In genomic region chr1:45960930-45961715, GRCh38 we compare ENCODE assay signal across 24 cellular contexts.
DNase-seq lines count a peak whose midpoint lies in the region; ATAC-seq and TF ChIP-seq lines count a peak whose summit lies in the region.
"Had no signal": no experiment of that assay in that cellular context is flagged by ENCODE, and none has a peak within 500 bp of the region (broad histone marks: within the 10 kb centered on the region; RNA-seq: fewer than 3 reads in every experiment).

No MANE protein-coding gene starts in this region.

- H3K9me3 ChIP-seq in heart right ventricle = peaks cover 0 to 14% (median 0%) of the 10 kb centered on the region in 11 donors
- no peaks in the 10 kb centered on the region for H3K9me3 ChIP-seq in A673 (ENCODE audit: low read depth, low read length, poor library complexity, severe bottlenecking)

- CTCF ChIA-PET in A673 (lab: Charles Lee) = no interaction called here

- H3K4me3 ChIP-seq in heart right ventricle = no peak overlapping the region
- no peak overlapping the region for H3K4me3 ChIP-seq in A673 (ENCODE audit: low read depth, low read length, poor library complexity, severe bottlenecking)
- H3K4me3 ChIP-seq: GM12878, PC-9 had no signal

- peaks cover 24% of the 10 kb centered on the region for H3K36me3 Mint-ChIP-seq in type B pancreatic cell

- no TSS peak for BruUV-seq in A673 (replicated peaks; lab: Mats Ljungman, UMichigan)

- intact Hi-C loops in left ventricle myocardium superior (cut with micrococcal nuclease) = no loop called here
- intact Hi-C loops in heart right ventricle (cut with DNase I) = no loop called here
- intact Hi-C loops in left colon (cut with DNase I, micrococcal nuclease) = no loop called here
- intact Hi-C loops in A673 (cut with micrococcal nuclease; ENCODE audit: unreplicated experiment) = no loop called here

- H3K4me3 Mint-ChIP-seq in type B pancreatic cell = no peak overlapping the region
- H3K4me3 Mint-ChIP-seq: CD8-positive, alpha-beta T cell; HFFc6 had no signal

- peaks cover 7% of the 10 kb centered on the region for H3K9me3 Mint-ChIP-seq in type B pancreatic cell
- H3K9me3 Mint-ChIP-seq: CD8-positive, alpha-beta T cell; HFFc6 had no signal

- H3K27ac ChIP-seq in heart right ventricle (peak overlapping the region in 1 of 10 donors; percentile 44), A673 (ENCODE audit: low read depth, low read length, poor library complexity, severe bottlenecking) (no peak overlapping the region)
- H3K27ac ChIP-seq: 22Rv1, PC-9 had no signal

- H3K4me1 Mint-ChIP-seq in type B pancreatic cell (ENCODE audit: unreplicated experiment) = no peaks in the 10 kb centered on the region

- H3K27ac Mint-ChIP-seq in type B pancreatic cell = no peak overlapping the region
- H3K27ac Mint-ChIP-seq: CD8-positive, alpha-beta T cell; HFFc6 had no signal

- POLR2A ChIA-PET in A673 (lab: Charles Lee; ENCODE audit: low non-redundant PET) = interaction anchor here (0.6 kb wide), 1 partner anchor 17 kb away, joined by 3 read pairs; no protein-coding TSS in a partner anchor

- no peak for TF ChIP-seq CTCF in heart right ventricle (IDR thresholded peaks at IDR 0.05)
- no peak for TF ChIP-seq CTCF in A673 (conservative IDR thresholded peaks at IDR 0.05; ENCODE audit: low read depth, low read length)
- TF ChIP-seq CTCF in type B pancreatic cell (conservative IDR thresholded peaks at IDR 0.05) = no peak

- peak; percentile 35 for ATAC-seq in left ventricle myocardium superior
- ATAC-seq in heart right ventricle = no peak
- ATAC-seq in left colon = peak; percentile 16
- ATAC-seq: CD8-positive, alpha-beta T cell; GM12878; SK-N-SH treated with all-trans-retinoic acid at 6 μM for 48 hours had no signal

- H3K36me3 ChIP-seq in heart right ventricle (peaks cover 0 to 27% (median 11%) of the 10 kb centered on the region in 9 donors), A673 (ENCODE audit: insufficient read depth, low read length, poor library complexity, severe bottlenecking) (no peaks in the 10 kb centered on the region)

- DNase-seq in DMS 273 (lab: John Stamatoyannopoulos, UW; ENCODE audit: unreplicated experiment) (peak; percentile 14), DMS 273 treated with DMSO at 0.1 percent for 48 hours (lab: John Stamatoyannopoulos, UW) (no peak), left ventricle myocardium superior (no peak), heart right ventricle (no peak), left colon (no peak), A673 (ENCODE audit: low spot score) (no peak), DMS79 treated with DMSO at 0.1 percent for 48 hours (lab: John Stamatoyannopoulos, UW) (no peak), type B pancreatic cell (ENCODE audit: extremely low spot score, unreplicated experiment) (no peak)
- DNase-seq: C1 segment of cervical spinal cord; Calu3; CD8-positive, alpha-beta T cell; DND-41; H7; HFFc6; NCI-H1092 treated with DMSO at 0.1 percent for 48 hours; NCI-H146; NCI-H2029; NCI-H69; PC-9; RPMI8226; SIG-M5 had no signal

- H3K27me3 Mint-ChIP-seq in type B pancreatic cell = no peaks in the 10 kb centered on the region

- H3K27me3 ChIP-seq in heart right ventricle (no peaks in the 10 kb centered on the region), A673 (replicated peaks; ENCODE audit: insufficient read depth, low read depth, low read length, poor library complexity) (no peaks in the 10 kb centered on the region)

- H3K4me1 ChIP-seq in heart right ventricle (peaks cover 0 to 12% (median 3%) of the 10 kb centered on the region in 9 donors), A673 (ENCODE audit: insufficient read depth, low read length, poor library complexity, severe bottlenecking) (peaks cover 3% of the 10 kb centered on the region)

Comparison
In these comparisons a context has a peak if more than half of its experiments do, and no peak if none do; other contexts are left out.
1. ATAC-seq: peak in left ventricle myocardium superior (single experiment) and left colon (single experiment); none in heart right ventricle (0 of 8).